Comparison of ENCODE assay signal across 19 cellular contexts in the genomic region with DNA sequence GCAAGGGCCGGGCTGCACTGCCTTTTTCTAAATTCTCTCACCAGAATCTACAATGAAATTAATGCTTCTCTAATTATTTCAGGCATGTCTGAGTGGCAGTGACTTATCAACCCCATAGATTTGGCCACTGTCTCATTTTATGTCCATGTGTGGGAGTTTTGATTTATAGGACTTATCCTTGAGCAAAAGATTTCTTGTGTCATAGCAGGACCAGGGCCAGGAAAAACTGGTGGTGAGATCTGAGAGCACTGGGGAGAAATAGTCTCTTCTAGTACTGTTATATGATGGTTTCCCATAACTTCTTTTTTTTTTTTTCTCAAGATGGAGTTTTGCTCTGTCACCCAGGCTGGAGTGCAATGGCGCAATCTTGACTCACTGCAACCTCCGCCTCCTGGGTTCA. TPM values are rescaled to one million over a fixed set of nuclear protein-coding genes. Genes with fewer than 3 reads are reported as not detected.
A peak's percentile ranks its signal among the peaks of the same experiment; 100 is the strongest.
DNase-seq lines count a peak whose midpoint lies in the region; ATAC-seq and TF ChIP-seq lines count a peak whose summit lies in the region.
"Had no signal": no experiment of that assay in that cellular context is flagged by ENCODE, and none has a peak within 500 bp of the region (broad histone marks: within the 10 kb centered on the region; RNA-seq: fewer than 3 reads in every experiment).

No MANE protein-coding gene starts in this region.

- in situ Hi-C loops in GM13976 (cut with MboI; ENCODE audit: low sequenced_read_pairs, unreplicated experiment) = no loop called here

- no peaks in the 10 kb centered on the region for H3K36me3 Mint-ChIP-seq in nephron (ENCODE audit: low read depth)

- H3K9me3 Mint-ChIP-seq in nephron = no peaks in the 10 kb centered on the region

- intact Hi-C loops in uterus (cut with DNase I; ENCODE audit: low total_unique reads) = no loop called here

- TF ChIP-seq CTCF in nephron (IDR thresholded peaks at IDR 0.05; ENCODE audit: unreplicated experiment in 3 of 3) (no peak), uterus (IDR thresholded peaks at IDR 0.05) (no peak), GM13976 (IDR thresholded peaks at IDR 0.05; ENCODE audit: borderline replicate concordance, control extremely low read depth, extremely low read depth, insufficient read depth, missing control alignments) (no peak)

- H3K4me1 Mint-ChIP-seq in nephron = peaks cover 39% of the 10 kb centered on the region

- no peaks in the 10 kb centered on the region for H3K36me3 ChIP-seq in uterus
- H3K36me3 ChIP-seq: BLaER1 treated with 17β-estradiol and CSF1 and Interleukin-3, amounts not matched to agents 10 nM and 100 nM had no signal

- H3K4me3 Mint-ChIP-seq in nephron = no peak overlapping the region

- H3K27me3 ChIP-seq in uterus = no peaks in the 10 kb centered on the region
- H3K27me3 ChIP-seq: BLaER1 treated with 17β-estradiol and CSF1 and Interleukin-3, amounts not matched to agents 10 nM and 100 nM had no signal

- H3K4me1 ChIP-seq in uterus = no peaks in the 10 kb centered on the region

- peaks cover 15% of the 10 kb centered on the region for H3K27me3 Mint-ChIP-seq in nephron (ENCODE audit: low read depth)

- no peak for ATAC-seq in GM18520 (IDR thresholded peaks at IDR 0.05; ENCODE audit: unreplicated experiment)
- ATAC-seq: HepG2 had no signal

- no peaks in the 10 kb centered on the region for H3K9me3 ChIP-seq in uterus
- H3K9me3 ChIP-seq: BLaER1 treated with 17β-estradiol and CSF1 and Interleukin-3, amounts not matched to agents 10 nM and 100 nM had no signal

- H3K4me3 ChIP-seq in uterus = no peak overlapping the region
- H3K4me3 ChIP-seq: BLaER1 treated with 17β-estradiol and CSF1 and Interleukin-3, amounts not matched to agents 10 nM and 100 nM had no signal

- no peak for TF ChIP-seq POLR2A in uterus (IDR thresholded peaks at IDR 0.05)

- H3K27ac ChIP-seq in uterus = no peak overlapping the region
- H3K27ac ChIP-seq: BLaER1 treated with 17β-estradiol and CSF1 and Interleukin-3, amounts not matched to agents 10 nM and 100 nM had no signal

- DNase-seq in EH (ENCODE audit: low read depth) (peak; percentile 62), amniotic epithelial cell (ENCODE audit: low read depth) (peak; percentile 50), uterus (peak; percentile 28 to 36), GM13976 (ENCODE audit: low spot score) (no peak), SKM-1 treated with dmso at 0.1 percent for 144 hours (lab: John Stamatoyannopoulos, UW; ENCODE audit: unreplicated experiment) (no peak)
- DNase-seq: ACHN, GOT3, Karpas-422, MM.1S, NCI-H1105, NCI-H1930, NCI-H2171, NCI-H82, SHP77 had no signal

- peak overlapping the region in 2 of 3 experiments; percentile 32 to 49 for H3K27ac Mint-ChIP-seq in nephron

RNA-seq across cellular contexts. Expression of a gene that starts 1.5 kb away (rescaled TPM):
- total RNA-seq in uterus = 1 to 10 TPM in 1 of 4 donors, under 1 TPM in 1, not detected in 2; 0.79 to 3.1 TPM

RNA-seq across cellular contexts. Expression of a gene that starts 27.8 kb away (rescaled TPM):
- not detected for total RNA-seq in uterus
- total RNA-seq: NCI-H460 had no signal

RNA-seq across cellular contexts. Expression of a gene that starts 45.1 kb away (rescaled TPM):
- total RNA-seq in uterus = under 1 TPM in 1 of 4 donors, not detected in 3; 0.21 TPM
- total RNA-seq: HepG2, NCI-H460 had no signal

RNA-seq across cellular contexts. Expression of a gene that starts 53.9 kb away (rescaled TPM):
- under 1 TPM in 3 of 4 donors, not detected in 1; 0.26 to 0.83 (median 0.29) TPM for total RNA-seq in uterus
- total RNA-seq: NCI-H460 had no signal

RNA-seq across cellular contexts. Expression of a gene that starts 55.0 kb away (rescaled TPM):
- not detected for total RNA-seq in uterus
- total RNA-seq: HepG2, NCI-H460 had no signal

Comparison
In these comparisons a context has a peak if more than half of its experiments do, and no peak if none do; other contexts are left out.
1. DNase-seq: peak in EH (single experiment), amniotic epithelial cell (single experiment) and uterus (2 of 2); none in GM13976 (single experiment) and SKM-1 treated with dmso at 0.1 percent for 144 hours (single experiment).